Comparison of ENCODE assay signal across 22 cellular contexts in genomic region chr19:33568706-33569105, GRCh38. TPM values are rescaled to one million over a fixed set of nuclear protein-coding genes. Genes with fewer than 3 reads are reported as not detected.
"Had no signal": no experiment of that assay in that cellular context is flagged by ENCODE, and none has a peak within 500 bp of the region (broad histone marks: within the 10 kb centered on the region; RNA-seq: fewer than 3 reads in every experiment).

No MANE protein-coding gene starts in this region.

- H3K4me3 Mint-ChIP-seq: IgD-negative memory B cell had no signal

- H3K27ac Mint-ChIP-seq: IgD-negative memory B cell had no signal

- ATAC-seq: K562, Panc1, SK-N-SH treated with all-trans-retinoic acid at 6 μM for 48 hours had no signal

- H3K4me1 Mint-ChIP-seq: IgD-negative memory B cell had no signal

- H3K27ac ChIP-seq: KMS-11, RWPE1 had no signal

- DNase-seq: Kasumi-1, MM.1S, NCI-H1092 treated with DMSO at 0.1 percent for 48 hours, NCI-H1436, NCI-H187, NCI-H2029, NCI-H2081 treated with DMSO at 0.1 percent for 48 hours, NCI-H2171, NCI-H226, NCI-H446, NCI-H510A, NCI-H524 treated with DMSO at 0.1 percent for 48 hours, NCI-H69, NCI-H774, SHP77 had no signal

- H3K4me3 ChIP-seq: K562 had no signal

RNA-seq across cellular contexts. Expression of gene CHST8, which starts 53.0 kb away (rescaled TPM):
- total RNA-seq: M059J had no signal
